21 cellular contexts compared by ENCODE assay signal in genomic region chr10:20582041-20582440, GRCh38.
"Had no signal": no experiment of that assay in that cellular context is flagged by ENCODE, and none has a peak within 500 bp of the region (broad histone marks: within the 10 kb centered on the region; RNA-seq: fewer than 3 reads in every experiment).

No MANE protein-coding gene starts in this region.

- DNase-seq: KBM-7; NCI-H1092; NCI-H1105 treated with DMSO at 0.1 percent for 48 hours; NCI-H1417 treated with DMSO at 0.1 percent for 48 hours; NCI-H146; NCI-H1694 treated with DMSO at 0.1 percent for 48 hours; NCI-H2029; NCI-H2081 treated with DMSO at 0.1 percent for 48 hours; NCI-H2171; NCI-H226; NCI-H446; NCI-H510A; NCI-H524 treated with DMSO at 0.1 percent for 48 hours; NCI-H69; NCI-H774; NK-92 treated with Interleukin-12 subunit alpha and Interleukin-12 subunit beta, amount 100 ng/mL, for 24 hours; PC-3; SHP77; SK-N-SH; SW 1271 had no signal

- ATAC-seq: Panc1, PC-3 had no signal
